Comparison of ENCODE assay signal across 9 cellular contexts in the genomic region with DNA sequence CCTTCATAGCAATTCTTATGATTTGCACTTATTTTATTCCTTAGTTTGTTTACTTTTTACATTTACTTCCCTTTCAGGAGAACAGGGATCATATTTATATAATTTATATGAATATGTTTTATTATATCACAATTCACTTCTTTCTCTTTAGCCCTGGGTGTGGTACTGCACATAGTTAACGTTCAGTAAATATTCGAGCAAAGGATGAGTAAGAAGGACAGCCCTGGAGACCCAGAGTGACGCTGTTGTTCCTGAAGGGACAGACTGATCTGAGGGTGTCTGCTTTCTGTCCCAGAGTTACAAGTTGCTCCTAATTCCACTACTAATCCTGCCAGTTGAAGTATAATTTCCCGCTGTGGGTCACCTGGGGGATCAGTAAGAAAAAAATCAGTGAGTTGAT.
"Had no signal": no experiment of that assay in that cellular context is flagged by ENCODE, and none has a peak within 500 bp of the region (broad histone marks: within the 10 kb centered on the region; RNA-seq: fewer than 3 reads in every experiment).

No MANE protein-coding gene starts in this region.

- H2AFZ ChIP-seq: GM23248, GM23338 had no signal

- DNase-seq: GM23248, GOT3, H7, H9, HCEC 1CT, HFFc6 had no signal

- H3K4me2 ChIP-seq: GM23338 had no signal

- H3K27ac ChIP-seq: GM23248 had no signal

- H3K9ac ChIP-seq: GM23248 had no signal

- H3K4me1 ChIP-seq: HAP-1 had no signal

- H3K4me3 ChIP-seq: GM23248, GM23338, HAP-1 had no signal

- ATAC-seq: GM23338, HCT116 had no signal

- H3K9me3 ChIP-seq: HAP-1 had no signal

- H3K36me3 ChIP-seq: HAP-1 had no signal
